ENCODE assay signal across 18 cellular contexts in the genomic region with DNA sequence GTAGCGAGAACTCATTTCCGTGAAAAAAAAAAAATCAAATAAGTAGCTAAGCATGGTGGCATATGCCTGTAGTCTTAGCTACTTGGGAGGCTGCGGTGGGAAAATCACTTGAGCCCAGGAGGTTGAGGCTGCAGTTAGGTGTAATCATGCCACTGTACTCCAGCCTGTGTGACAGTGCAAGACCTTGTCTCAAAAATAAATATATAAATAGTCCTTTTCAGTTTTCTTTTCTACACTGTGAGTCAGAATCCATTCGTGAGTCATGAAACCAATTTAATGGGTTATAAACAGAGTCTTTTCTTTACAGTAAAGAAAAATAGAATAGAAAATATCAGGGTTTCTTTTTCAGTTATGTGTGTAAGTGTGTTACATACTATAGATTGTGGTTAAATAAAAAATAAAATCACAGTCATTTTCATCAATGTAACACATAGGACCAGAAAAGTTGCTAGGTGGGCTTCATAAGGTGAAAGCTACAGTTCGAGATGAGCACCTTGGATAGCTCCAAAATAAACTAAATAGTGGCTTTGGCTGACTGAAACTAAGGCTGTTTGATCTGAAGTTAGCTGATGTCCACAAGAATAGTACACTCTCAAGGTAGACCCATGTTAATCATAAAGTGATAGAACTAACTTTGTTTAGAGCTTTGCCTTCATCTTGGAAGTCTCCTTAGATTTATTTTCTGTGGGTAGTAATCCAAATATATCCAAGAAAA.
DNase-seq lines count a peak whose midpoint lies in the region; ATAC-seq, FAIRE-seq and TF ChIP-seq lines count a peak whose summit lies in the region.
"Had no signal": no experiment of that assay in that cellular context is flagged by ENCODE, and none has a peak within 500 bp of the region (broad histone marks: within the 10 kb centered on the region; RNA-seq: fewer than 3 reads in every experiment).

No MANE protein-coding gene starts in this region.

- no peak for FAIRE-seq in GM12878 (lab: Jason Lieb, UNC)
- FAIRE-seq: H54 had no signal

- in situ Hi-C loops in GM12878 (cut with MboI): no loop called here

- RAD21 ChIA-PET in GM12878 (lab: Charles Lee; ENCODE audit: unreplicated experiment): no interaction called here

- H2AFZ ChIP-seq in GM12878 (ENCODE audit: control insufficient read depth, low read depth, low read length): no peak overlapping the region

- H3K27me3 ChIP-seq in GM12878 (replicated peaks in 1 of 2; ENCODE audit: control insufficient read depth in 2 of 2, insufficient read depth in 2 of 2, low read length in 1 of 2): no peaks in the 10 kb centered on the region
- H3K27me3 ChIP-seq: BE2C had no signal

- no peaks in the 10 kb centered on the region for H3K9me3 ChIP-seq in GM12878 (replicated peaks; ENCODE audit: control insufficient read depth, insufficient read depth, low read length)
- H3K9me3 ChIP-seq: BE2C had no signal

- H3K27ac ChIP-seq in GM12878 (ENCODE audit: control insufficient read depth, insufficient read depth): no peak overlapping the region

- no peak overlapping the region for H3K4me2 ChIP-seq in GM12878 (ENCODE audit: control insufficient read depth, insufficient read depth)

- TF ChIP-seq EP300 in GM12878 (IDR thresholded peaks at IDR 0.05; ENCODE audit: borderline replicate concordance in 1 of 2, control insufficient read depth in 1 of 2, low read depth in 2 of 2, low read length in 2 of 2): no peak

- CTCF ChIA-PET in GM12878 (lab: Yijun Ruan, JAX): interaction anchor here (0.6 kb wide), 1 partner anchor 1202 kb away, joined by 5 read pairs; no protein-coding TSS in a partner anchor

- H3K4me3 ChIP-seq in GM12878: no peak overlapping the region

- no peaks in the 10 kb centered on the region for H3K36me3 ChIP-seq in GM12878 (ENCODE audit: control insufficient read depth in 2 of 2, insufficient read depth in 2 of 2, low read length in 1 of 2)
- H3K36me3 ChIP-seq: BE2C had no signal

- SMC1A ChIA-PET in GM12878 (lab: Charles Lee; ENCODE audit: uncharacterized antibody, unreplicated experiment): no interaction called here

- no peaks in the 10 kb centered on the region for H3K4me1 ChIP-seq in GM12878 (ENCODE audit: control insufficient read depth, insufficient read depth, low read length)
- H3K4me1 ChIP-seq: BE2C had no signal

- no peak overlapping the region for H3K9ac ChIP-seq in GM12878 (ENCODE audit: control insufficient read depth, insufficient read depth, low read length)

- peaks cover 17% of the 10 kb centered on the region in 2 donors for H3K9me3 Mint-ChIP-seq in stimulated activated naive CD8-positive, alpha-beta T cell treated with anti-CD3 and anti-CD28 coated beads, Interleukin-15, amount 100 ng/mL, for 72 hours

- POLR2A ChIA-PET in GM12878 (lab: Charles Lee): no interaction called here

- no peaks in the 10 kb centered on the region for H3K79me2 ChIP-seq in GM12878 (ENCODE audit: control insufficient read depth, insufficient read depth, low read length)

- no peaks in the 10 kb centered on the region for H4K20me1 ChIP-seq in GM12878 (ENCODE audit: control insufficient read depth, insufficient read depth)

- H3K27me3 Mint-ChIP-seq in stimulated activated naive CD8-positive, alpha-beta T cell treated with anti-CD3 and anti-CD28 coated beads, Interleukin-15, amount 100 ng/mL, for 72 hours: no peaks in the 10 kb centered on the region

- peak; percentile 61 for ATAC-seq in stimulated activated naive CD8-positive, alpha-beta T cell treated with anti-CD3 and anti-CD28 coated beads, Interleukin-15, Interleukin-2, amounts not matched to agents 100 U/mL and 50 U/mL, for 24 hours
- ATAC-seq in stimulated activated naive CD8-positive, alpha-beta T cell treated with anti-CD3 and anti-CD28 coated beads, Interleukin-15, amount 100 ng/mL, for 72 hours: no peak
- ATAC-seq in GM12878 (no peak), GM21786 (IDR thresholded peaks at IDR 0.05; ENCODE audit: unreplicated experiment) (no peak)

- TF ChIP-seq POLR2A in GM12878 (IDR thresholded peaks at IDR 0.05; ENCODE audit: low read depth, low read length): no peak

- BruUV-seq in GM12878 (replicated peaks; lab: Mats Ljungman, UMichigan): no TSS peak

- 0% methylated on average over 5 of the region's 5 CpGs for WGBS in GM12878 (ENCODE audit: insufficient coverage, insufficient replicate concordance, low lambda C conversion rate, missing lambda C conversion rate)

- TF ChIP-seq RAD21 in GM12878 (IDR thresholded peaks at IDR 0.05; ENCODE audit: insufficient read depth, low read depth, low read length): no peak

- no peak overlapping the region for H3K27ac Mint-ChIP-seq in stimulated activated naive CD8-positive, alpha-beta T cell treated with anti-CD3 and anti-CD28 coated beads, Interleukin-15, amount 100 ng/mL, for 72 hours
- H3K27ac Mint-ChIP-seq: CD4-positive, alpha-beta T cell had no signal

- H3K4me1 Mint-ChIP-seq in stimulated activated naive CD8-positive, alpha-beta T cell treated with anti-CD3 and anti-CD28 coated beads, Interleukin-15, amount 100 ng/mL, for 72 hours: peaks cover 4% of the 10 kb centered on the region

- intact Hi-C loops in GM12878 (cut with micrococcal nuclease; ENCODE audit: unreplicated experiment): no loop called here

- DNase-seq in stimulated activated naive CD8-positive, alpha-beta T cell treated with anti-CD3 and anti-CD28 coated beads, Interleukin-15, Interleukin-2, amounts not matched to agents 100 U/mL and 50 U/mL, for 24 hours: no peak
- no peak for DNase-seq in stimulated activated naive CD8-positive, alpha-beta T cell treated with anti-CD3 and anti-CD28 coated beads, Interleukin-15, amount 100 ng/mL, for 72 hours
- DNase-seq in M059J (ENCODE audit: low read depth) (peak; percentile 58), GM12878 (ENCODE audit: low read depth, low spot score) (no peak), NOMO-1 treated with DMSO at 0.1 percent for 48 hours (lab: John Stamatoyannopoulos, UW; ENCODE audit: unreplicated experiment) (no peak), activated gamma-delta T cell treated with Interleukin-2 at 50 U/mL for 16 hours (no peak)
- DNase-seq: BE2C; CD4-positive, alpha-beta T cell; DND-41; GF-D8; Karpas-422; NCI-H1105 treated with DMSO at 0.1 percent for 48 hours; NCI-H187; NCI-H226; NCI-H524 treated with DMSO at 0.1 percent for 48 hours; SIG-M5 had no signal

- TF ChIP-seq CTCF in GM12878 (IDR thresholded peaks at IDR 0.05 in 2 of 3, conservative IDR thresholded peaks at IDR 0.05 in 1 of 3; ENCODE audit: control insufficient read depth in 2 of 3, extremely low read depth in 1 of 3, insufficient read depth in 1 of 3, low read depth in 3 of 3, low read length in 3 of 3): no peak

- H3K4me3 Mint-ChIP-seq in stimulated activated naive CD8-positive, alpha-beta T cell treated with anti-CD3 and anti-CD28 coated beads, Interleukin-15, amount 100 ng/mL, for 72 hours: no peak overlapping the region
- H3K4me3 Mint-ChIP-seq: CD4-positive, alpha-beta T cell had no signal

TF ChIP-seq in GM12878, 131 proteins besides CTCF, POLR2A, EP300 and RAD21:
- TF ChIP-seq STAT1 (conservative IDR thresholded peaks at IDR 0.05) (no peak), PAX5 (IDR thresholded peaks at IDR 0.05; ENCODE audit: borderline replicate concordance, low read depth, low read length) (no peak)
- TF ChIP-seq, protein P1, sequence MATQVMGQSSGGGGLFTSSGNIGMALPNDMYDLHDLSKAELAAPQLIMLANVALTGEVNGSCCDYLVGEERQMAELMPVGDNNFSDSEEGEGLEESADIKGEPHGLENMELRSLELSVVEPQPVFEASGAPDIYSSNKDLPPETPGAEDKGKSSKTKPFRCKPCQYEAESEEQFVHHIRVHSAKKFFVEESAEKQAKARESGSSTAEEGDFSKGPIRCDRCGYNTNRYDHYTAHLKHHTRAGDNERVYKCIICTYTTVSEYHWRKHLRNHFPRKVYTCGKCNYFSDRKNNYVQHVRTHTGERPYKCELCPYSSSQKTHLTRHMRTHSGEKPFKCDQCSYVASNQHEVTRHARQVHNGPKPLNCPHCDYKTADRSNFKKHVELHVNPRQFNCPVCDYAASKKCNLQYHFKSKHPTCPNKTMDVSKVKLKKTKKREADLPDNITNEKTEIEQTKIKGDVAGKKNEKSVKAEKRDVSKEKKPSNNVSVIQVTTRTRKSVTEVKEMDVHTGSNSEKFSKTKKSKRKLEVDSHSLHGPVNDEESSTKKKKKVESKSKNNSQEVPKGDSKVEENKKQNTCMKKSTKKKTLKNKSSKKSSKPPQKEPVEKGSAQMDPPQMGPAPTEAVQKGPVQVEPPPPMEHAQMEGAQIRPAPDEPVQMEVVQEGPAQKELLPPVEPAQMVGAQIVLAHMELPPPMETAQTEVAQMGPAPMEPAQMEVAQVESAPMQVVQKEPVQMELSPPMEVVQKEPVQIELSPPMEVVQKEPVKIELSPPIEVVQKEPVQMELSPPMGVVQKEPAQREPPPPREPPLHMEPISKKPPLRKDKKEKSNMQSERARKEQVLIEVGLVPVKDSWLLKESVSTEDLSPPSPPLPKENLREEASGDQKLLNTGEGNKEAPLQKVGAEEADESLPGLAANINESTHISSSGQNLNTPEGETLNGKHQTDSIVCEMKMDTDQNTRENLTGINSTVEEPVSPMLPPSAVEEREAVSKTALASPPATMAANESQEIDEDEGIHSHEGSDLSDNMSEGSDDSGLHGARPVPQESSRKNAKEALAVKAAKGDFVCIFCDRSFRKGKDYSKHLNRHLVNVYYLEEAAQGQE (IDR thresholded peaks at IDR 0.05; ENCODE audit: low read depth, low read length): peak; percentile 9; the same call in 1 of the 2 replicates
